Comparison of ENCODE assay signal across 13 cellular contexts in genomic region chr4:186627226-186627865, GRCh38.
DNase-seq lines count a peak whose midpoint lies in the region; ATAC-seq and TF ChIP-seq lines count a peak whose summit lies in the region.
"Had no signal": no experiment of that assay in that cellular context is flagged by ENCODE, and none has a peak within 500 bp of the region (broad histone marks: within the 10 kb centered on the region; RNA-seq: fewer than 3 reads in every experiment).

No MANE protein-coding gene starts in this region.

- H2AFZ ChIP-seq in mammary epithelial cell (ENCODE audit: low read depth, low read length) = no peak overlapping the region

- ATAC-seq in GM19023 (IDR thresholded peaks at IDR 0.05; ENCODE audit: unreplicated experiment) = no peak
- ATAC-seq: activated CD4-positive, CD25-positive, alpha-beta regulatory T cell treated with anti-CD3 and anti-CD28 coated beads, Interleukin-2, amount 50 U/mL, for 24 hours had no signal

- no peaks in the 10 kb centered on the region for H3K4me1 Mint-ChIP-seq in nephron progenitor cell

- BruUV-seq in mammary epithelial cell (replicated peaks; lab: Mats Ljungman, UMichigan) = no TSS peak

- 80% methylated on average over 8 of the region's 10 CpGs for WGBS in mammary epithelial cell (ENCODE audit: low coverage, missing lambda C conversion rate)

- no peak for TF ChIP-seq CTCF in mammary epithelial cell (conservative IDR thresholded peaks at IDR 0.05 in 1 of 2, IDR thresholded peaks at IDR 0.05 in 1 of 2; ENCODE audit: extremely low read depth in 1 of 2, insufficient read depth in 1 of 2, low read depth in 1 of 2, low read length in 2 of 2)
- no peak for TF ChIP-seq CTCF in nephron progenitor cell (IDR thresholded peaks at IDR 0.05)

- DNase-seq in DMS53 (lab: John Stamatoyannopoulos, UW) = peak; percentile 51
- no peak for DNase-seq in DMS53 treated with DMSO at 0.1 percent for 48 hours (lab: John Stamatoyannopoulos, UW; ENCODE audit: unreplicated experiment)
- DNase-seq in M059J (ENCODE audit: low read depth) = peak; percentile 68
- DNase-seq in mammary epithelial cell = peak; percentile 65
- no peak for DNase-seq in nephron progenitor cell
- no peak for DNase-seq in NCI-H1417 (lab: John Stamatoyannopoulos, UW)
- DNase-seq in activated CD8-positive, alpha-beta memory T cell treated with anti-CD3 and anti-CD28 coated beads, Interleukin-2, amount 50 U/mL, for 48 hours = no peak
- DNase-seq: NCI-H2171 treated with DMSO at 0.1 percent for 48 hours, occipital lobe, SIG-M5 had no signal

- H3K27ac Mint-ChIP-seq in nephron progenitor cell = peak overlapping the region; percentile 75

- H3K27me3 ChIP-seq in mammary epithelial cell (ENCODE audit: insufficient read depth, low read length) = no peaks in the 10 kb centered on the region

- no peaks in the 10 kb centered on the region for H3K27me3 Mint-ChIP-seq in nephron progenitor cell (ENCODE audit: low read depth, poor library complexity)

- H3K36me3 ChIP-seq in mammary epithelial cell (ENCODE audit: insufficient read depth, low read length) = peaks cover 54% of the 10 kb centered on the region

- peaks cover 20% of the 10 kb centered on the region for H3K4me1 ChIP-seq in mammary epithelial cell (ENCODE audit: insufficient read depth, low read length)

- no peak overlapping the region for H3K4me3 Mint-ChIP-seq in nephron progenitor cell
- H3K4me3 Mint-ChIP-seq: central memory CD8-positive, alpha-beta T cell had no signal

- H3K4me2 ChIP-seq in mammary epithelial cell (ENCODE audit: insufficient read depth, low read depth, low read length) = no peak overlapping the region

- peaks cover 86% of the 10 kb centered on the region for H3K36me3 Mint-ChIP-seq in nephron progenitor cell (ENCODE audit: low read depth)

- no peaks in the 10 kb centered on the region for H4K20me1 ChIP-seq in mammary epithelial cell (ENCODE audit: insufficient read depth, low read length)

- peaks cover 72% of the 10 kb centered on the region for H3K79me2 ChIP-seq in mammary epithelial cell (ENCODE audit: insufficient read depth, low read length)

- no peak overlapping the region for H3K9ac ChIP-seq in mammary epithelial cell (ENCODE audit: insufficient read depth, low read length)

- no peak overlapping the region for H3K27ac ChIP-seq in mammary epithelial cell (ENCODE audit: insufficient read depth, low read depth, low read length)

- dilution Hi-C loops in mammary epithelial cell (cut with HindIII; ENCODE audit: low sequenced_read_pairs) = no loop called here

- H3K9me3 Mint-ChIP-seq in nephron progenitor cell = no peaks in the 10 kb centered on the region

- CTCF ChIA-PET in mammary epithelial cell (lab: Charles Lee; ENCODE audit: low non-redundant PET) = no interaction called here

- no peak overlapping the region for H3K4me3 ChIP-seq in mammary epithelial cell (replicated peaks in 1 of 3; ENCODE audit: insufficient read depth in 1 of 3, low read depth in 2 of 3, low read length in 3 of 3)

- no peaks in the 10 kb centered on the region for H3K9me3 ChIP-seq in mammary epithelial cell (replicated peaks; ENCODE audit: insufficient read depth, low read length)

- intact Hi-C loops in mammary epithelial cell (cut with micrococcal nuclease) = no loop called here

- in situ Hi-C loops in mammary epithelial cell (cut with MboI; ENCODE audit: low sequenced_read_pairs in 2 of 2) = no loop called here

Comparison
In these comparisons a context has a peak if more than half of its experiments do, and no peak if none do; other contexts are left out.
1. DNase-seq: peak in DMS53 (single experiment), M059J (single experiment) and mammary epithelial cell (single experiment); none in DMS53 treated with DMSO at 0.1 percent for 48 hours (single experiment), nephron progenitor cell (single experiment), NCI-H1417 (0 of 3) and activated CD8-positive, alpha-beta memory T cell treated with anti-CD3 and anti-CD28 coated beads, Interleukin-2, amount 50 U/mL, for 48 hours (single experiment).